ENCODE assay signal across 22 cellular contexts in genomic region chrX:153611298-153612095, GRCh38. TPM values are rescaled to one million over a fixed set of nuclear protein-coding genes. Genes with fewer than 3 reads are reported as not detected.
DNase-seq lines count a peak whose midpoint lies in the region; ATAC-seq and TF ChIP-seq lines count a peak whose summit lies in the region.
"Had no signal": no experiment of that assay in that cellular context is flagged by ENCODE, and none has a peak within 500 bp of the region (broad histone marks: within the 10 kb centered on the region; RNA-seq: fewer than 3 reads in every experiment).

No MANE protein-coding gene starts in this region.

- WGBS in tibial nerve, 2 donors: 35 to 67% methylated on average over 2 to 10 of the region's 14 CpGs

- peaks cover 85 to 98% (median 93%) of the 10 kb centered on the region in 11 experiments for H3K27me3 ChIP-seq in BLaER1 treated with 17β-estradiol and CSF1 and Interleukin-3, amounts not matched to agents 10 nM and 100 nM
- H3K27me3 ChIP-seq in H7 (ENCODE audit: control insufficient read depth, insufficient read depth, low read length): peaks cover 8% of the 10 kb centered on the region
- peaks cover 34% of the 10 kb centered on the region for H3K27me3 ChIP-seq in osteoblast (ENCODE audit: insufficient read depth, low read length)
- peaks cover 0 to 13% of the 10 kb centered on the region in 2 donors for H3K27me3 ChIP-seq in tibial nerve

- no peak overlapping the region for H3K4me3 ChIP-seq in BLaER1 treated with 17β-estradiol and CSF1 and Interleukin-3, amounts not matched to agents 10 nM and 100 nM
- no peak overlapping the region for H3K4me3 ChIP-seq in H7 (ENCODE audit: insufficient read depth, low read depth, low read length)
- H3K4me3 ChIP-seq in fibroblast of the aortic adventitia (ENCODE audit: low read depth, low read length): no peak overlapping the region
- H3K4me3 ChIP-seq in osteoblast (ENCODE audit: insufficient read depth, low read length): no peak overlapping the region
- H3K4me3 ChIP-seq in tibial nerve: no peak overlapping the region
- H3K4me3 ChIP-seq: HAP-1 had no signal

- DNase-seq in H7 (peak; percentile 30), fibroblast of the aortic adventitia (ENCODE audit: low read depth) (peak; percentile 4), osteoblast (ENCODE audit: insufficient read length, low spot score, missing footprints) (no peak), tibial nerve (ENCODE audit: low spot score in 2 of 2) (no peak), SW 1271 (lab: John Stamatoyannopoulos, UW) (no peak)
- DNase-seq: COR-L47, DMS 273 treated with DMSO at 0.1 percent for 48 hours, DND-41, IMR-90, Kasumi-1, MM.1S, NCI-H1092, NCI-H2081, NCI-H446 treated with DMSO at 0.1 percent for 48 hours, NCI-H69, SHP77 treated with DMSO at 0.1 percent for 48 hours had no signal

- no peaks in the 10 kb centered on the region; a peak in 1 of 22 replicates for H4K20me1 ChIP-seq in BLaER1 treated with 17β-estradiol and CSF1 and Interleukin-3, amounts not matched to agents 10 nM and 100 nM
- H4K20me1 ChIP-seq in osteoblast (ENCODE audit: insufficient read depth, low read length): no peaks in the 10 kb centered on the region

- H3K27ac ChIP-seq in BLaER1 treated with 17β-estradiol and CSF1 and Interleukin-3, amounts not matched to agents 10 nM and 100 nM: no peak overlapping the region
- H3K27ac ChIP-seq in osteoblast (ENCODE audit: low read depth, low read length): no peak overlapping the region
- peak overlapping the region in 2 of 4 donors; percentile 60 to 80 for H3K27ac ChIP-seq in tibial nerve
- H3K27ac ChIP-seq: C4-2B, HL-60 had no signal

- peaks cover 0 to 29% (median 11%) of the 10 kb centered on the region in 11 experiments; a peak in 13 of 22 replicates for H3K9me3 ChIP-seq in BLaER1 treated with 17β-estradiol and CSF1 and Interleukin-3, amounts not matched to agents 10 nM and 100 nM (replicated peaks in 1 of 11)
- no peaks in the 10 kb centered on the region for H3K9me3 ChIP-seq in osteoblast (ENCODE audit: low read depth, low read length)
- H3K9me3 ChIP-seq in tibial nerve: no peaks in the 10 kb centered on the region
- H3K9me3 ChIP-seq: HAP-1 had no signal

- TF ChIP-seq POLR2A in tibial nerve (IDR thresholded peaks at IDR 0.05): no peak

- H3K4me2 ChIP-seq in BLaER1 treated with 17β-estradiol and CSF1 and Interleukin-3, amounts not matched to agents 10 nM and 100 nM: peak overlapping the region; percentile 39 to 75 (median 62); a peak in 21 of 22 replicates
- no peak overlapping the region for H3K4me2 ChIP-seq in osteoblast (ENCODE audit: insufficient read depth, low read length)

- peak overlapping the region; percentile 56 for H2AFZ ChIP-seq in osteoblast (ENCODE audit: low read length)

- ATAC-seq in HG02884 (IDR thresholded peaks at IDR 0.05; ENCODE audit: unreplicated experiment): no peak

- TF ChIP-seq EP300 in tibial nerve (IDR thresholded peaks at IDR 0.05): no peak

- H3K79me2 ChIP-seq in osteoblast (ENCODE audit: insufficient read depth, low read length): no peaks in the 10 kb centered on the region

- H3K36me3 ChIP-seq in BLaER1 treated with 17β-estradiol and CSF1 and Interleukin-3, amounts not matched to agents 10 nM and 100 nM: no peaks in the 10 kb centered on the region
- H3K36me3 ChIP-seq in H7 (replicated peaks; ENCODE audit: control insufficient read depth, insufficient read depth, low read length) (no peaks in the 10 kb centered on the region), osteoblast (ENCODE audit: insufficient read depth, low read length) (no peaks in the 10 kb centered on the region), tibial nerve (no peaks in the 10 kb centered on the region)
- H3K36me3 ChIP-seq: HAP-1 had no signal

- no peak for TF ChIP-seq CTCF in fibroblast of the aortic adventitia (IDR thresholded peaks at IDR 0.05; ENCODE audit: insufficient read depth, low read length)
- TF ChIP-seq CTCF in osteoblast (IDR thresholded peaks at IDR 0.05; ENCODE audit: extremely low read depth, low read depth, low read length): no peak
- TF ChIP-seq CTCF in tibial nerve (IDR thresholded peaks at IDR 0.05): no peak

- H3K4me1 ChIP-seq in BLaER1 treated with 17β-estradiol and CSF1 and Interleukin-3, amounts not matched to agents 10 nM and 100 nM: peaks cover 14 to 48% (median 31%) of the 10 kb centered on the region in 10 experiments; a peak in 19 of 20 replicates
- H3K4me1 ChIP-seq in osteoblast (ENCODE audit: insufficient read depth, low read length): peaks cover 13% of the 10 kb centered on the region
- peaks cover 0 to 16% (median 0%) of the 10 kb centered on the region in 4 donors for H3K4me1 ChIP-seq in tibial nerve
- H3K4me1 ChIP-seq: HAP-1 had no signal

- H3K9ac ChIP-seq in BLaER1 treated with 17β-estradiol and CSF1 and Interleukin-3, amounts not matched to agents 10 nM and 100 nM: peak overlapping the region in 2 of 11 experiments; percentile 15 to 17; a peak in 2 of 22 replicates

RNA-seq across cellular contexts. Expression of gene CCNQ, which starts 12.6 kb away (rescaled TPM):
- total RNA-seq in H7 (2014; rRNA removed; shearing (Covaris generic)): 27.0 and 30.4 TPM in 2 replicates
- total RNA-seq in fibroblast of the aortic adventitia (ENCODE audit: low replicate concordance): 2.5 and 14.5 TPM in 2 replicates
- total RNA-seq in osteoblast: 29.3 and 33.0 TPM in 2 replicates
- 10 to 100 TPM; 26.4 to 36.9 (median 32.2) TPM for total RNA-seq in tibial nerve

RNA-seq across cellular contexts. Expression of gene DUSP9, which starts 35.5 kb away (rescaled TPM):
- 2.3 and 3.3 TPM in 2 replicates for total RNA-seq in H7 (2014; rRNA removed; shearing (Covaris generic))
- total RNA-seq in fibroblast of the aortic adventitia (ENCODE audit: low replicate concordance) (not detected in 2 replicates), osteoblast (under 0.01 TPM in 2 replicates), tibial nerve (not detected)
- total RNA-seq: HT1080 had no signal

Comparison
In these comparisons a context has a peak if more than half of its experiments do, and no peak if none do; other contexts are left out.
1. DNase-seq: peak in H7 (single experiment) and fibroblast of the aortic adventitia (single experiment); none in osteoblast (single experiment), tibial nerve (0 of 2) and SW 1271 (0 of 2).